ENCODE assay signal across 8 cellular contexts in the genomic region with DNA sequence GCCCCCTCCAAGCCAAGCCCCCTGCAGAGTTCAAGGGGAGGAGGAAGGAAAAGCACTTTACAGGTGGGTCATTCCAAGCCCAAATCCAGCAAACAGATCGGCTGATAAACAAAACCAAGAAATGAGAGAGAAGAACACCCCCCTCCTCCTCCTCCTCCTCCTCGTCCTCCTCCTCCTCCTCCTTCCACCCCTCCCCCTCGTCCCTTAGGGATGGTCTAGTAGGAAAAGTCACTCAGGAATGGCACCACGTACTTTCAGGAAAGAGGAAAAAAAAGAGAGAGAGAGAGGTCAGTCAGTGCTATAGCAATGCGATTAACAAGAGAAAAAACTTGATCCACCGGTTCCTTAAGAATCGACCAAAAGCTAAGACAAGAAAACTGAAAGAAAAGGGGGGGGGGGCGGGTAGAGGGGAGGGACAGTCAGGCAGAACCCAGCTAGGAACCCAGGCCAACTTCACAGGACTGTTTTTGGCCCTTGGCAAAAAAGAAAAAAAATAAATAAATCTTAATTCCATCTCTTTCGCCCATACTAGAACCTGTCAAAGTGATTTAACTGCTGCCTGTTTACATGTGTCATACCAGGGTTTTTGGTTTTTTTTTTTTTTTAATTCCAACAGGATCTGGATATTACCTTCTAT. TPM values are rescaled to one million over a fixed set of nuclear protein-coding genes. Genes with fewer than 3 reads are reported as not detected.
DNase-seq lines count a peak whose midpoint lies in the region; ATAC-seq and TF ChIP-seq lines count a peak whose summit lies in the region.

No MANE protein-coding gene starts in this region.

- peak overlapping the region; percentile 99 for H3K4me3 ChIP-seq in CD4-positive, CD25-positive, alpha-beta regulatory T cell (ENCODE audit: low read depth, low read length)
- H3K4me3 ChIP-seq in Jurkat, Clone E6-1 (ENCODE audit: low read length): peak overlapping the region; percentile 63
- peak overlapping the region; percentile 69 for H3K4me3 ChIP-seq in brain microvascular endothelial cell (ENCODE audit: low read depth, low read length)
- peak overlapping the region; percentile 72 to 88 for H3K4me3 ChIP-seq in stomach smooth muscle (ENCODE audit: low read length in 2 of 2)

- H3K27ac Mint-ChIP-seq in CD4-positive, CD25-positive, alpha-beta regulatory T cell: peak overlapping the region; percentile 95 to 98 (median 98)

- in situ Hi-C loops in brain microvascular endothelial cell (cut with HindIII; ENCODE audit: low pct_ligation_motif_present, low sequenced_read_pairs): no loop called here

- no peak for TF ChIP-seq CTCF in brain microvascular endothelial cell (IDR thresholded peaks at IDR 0.05; ENCODE audit: low read depth, low read length, missing control alignments)

- no peaks in the 10 kb centered on the region for H3K9me3 Mint-ChIP-seq in CD4-positive, CD25-positive, alpha-beta regulatory T cell

- peaks cover 4% of the 10 kb centered on the region for H3K27me3 Mint-ChIP-seq in CD4-positive, CD25-positive, alpha-beta regulatory T cell

- H3K27ac ChIP-seq in CD4-positive, CD25-positive, alpha-beta regulatory T cell (ENCODE audit: insufficient read depth, low read length, poor library complexity, severe bottlenecking): peak overlapping the region; percentile 95
- H3K27ac ChIP-seq in brain microvascular endothelial cell (peak overlapping the region; percentile 74), layer of hippocampus (ENCODE audit: low read depth, low read length) (peak overlapping the region; percentile 78), stomach smooth muscle (ENCODE audit: low read length) (no peak overlapping the region)

- H3K4me3 Mint-ChIP-seq in CD4-positive, CD25-positive, alpha-beta regulatory T cell: peak overlapping the region; percentile 94 to 97 (median 96)

- no peaks in the 10 kb centered on the region for H3K9me3 ChIP-seq in CD4-positive, CD25-positive, alpha-beta regulatory T cell (ENCODE audit: control insufficient read depth in 2 of 2, low read length in 2 of 2)
- no peaks in the 10 kb centered on the region for H3K9me3 ChIP-seq in stomach smooth muscle (ENCODE audit: control insufficient read depth in 2 of 2, low read length in 2 of 2)

- H3K4me1 Mint-ChIP-seq in CD4-positive, CD25-positive, alpha-beta regulatory T cell: peaks cover 4 to 33% (median 21%) of the 10 kb centered on the region in 4 donors

- H3K36me3 Mint-ChIP-seq in CD4-positive, CD25-positive, alpha-beta regulatory T cell: peaks cover 12% of the 10 kb centered on the region

- H3K27me3 ChIP-seq in CD4-positive, CD25-positive, alpha-beta regulatory T cell (ENCODE audit: control insufficient read depth, insufficient read depth, low read length): no peaks in the 10 kb centered on the region
- no peaks in the 10 kb centered on the region for H3K27me3 ChIP-seq in brain microvascular endothelial cell (replicated peaks)
- no peaks in the 10 kb centered on the region for H3K27me3 ChIP-seq in layer of hippocampus (ENCODE audit: control insufficient read depth, insufficient read depth, low read length)
- H3K27me3 ChIP-seq in stomach smooth muscle (ENCODE audit: control insufficient read depth in 1 of 2, insufficient read depth in 2 of 2, low read length in 2 of 2): no peaks in the 10 kb centered on the region

- peaks cover 28% of the 10 kb centered on the region for H3K4me1 ChIP-seq in CD4-positive, CD25-positive, alpha-beta regulatory T cell (ENCODE audit: control insufficient read depth, insufficient read depth, low read length, poor library complexity, severe bottlenecking)
- H3K4me1 ChIP-seq in stomach smooth muscle (ENCODE audit: control insufficient read depth, insufficient read depth, low read length): no peaks in the 10 kb centered on the region

- no peaks in the 10 kb centered on the region for H3K36me3 ChIP-seq in CD4-positive, CD25-positive, alpha-beta regulatory T cell (ENCODE audit: control insufficient read depth, insufficient read depth, low read length)
- H3K36me3 ChIP-seq in brain microvascular endothelial cell (replicated peaks) (peaks cover 8% of the 10 kb centered on the region), stomach smooth muscle (ENCODE audit: control insufficient read depth in 2 of 2, insufficient read depth in 2 of 2, low read length in 2 of 2) (no peaks in the 10 kb centered on the region)

- H3K9ac ChIP-seq in stomach smooth muscle (ENCODE audit: low read length in 2 of 2): peak overlapping the region; percentile 65 to 76

- no peak for ATAC-seq in CD4-positive, CD25-positive, alpha-beta regulatory T cell (ENCODE audit: low read depth in 2 of 2)
- ATAC-seq in GM18909 (IDR thresholded peaks at IDR 0.05; ENCODE audit: poor library complexity, unreplicated experiment): no peak
- no peak for ATAC-seq in GM19395 (IDR thresholded peaks at IDR 0.05; ENCODE audit: unreplicated experiment)
- ATAC-seq in GM21526 (IDR thresholded peaks at IDR 0.05; ENCODE audit: low FRiP score, unreplicated experiment): no peak

- peak in 1 of 3 donors; percentile 49 for DNase-seq in CD4-positive, CD25-positive, alpha-beta regulatory T cell
- peak; percentile 59 for DNase-seq in Jurkat, Clone E6-1 (ENCODE audit: low read depth, low spot score)
- no peak for DNase-seq in brain microvascular endothelial cell

RNA-seq across cellular contexts. Expression of a gene that starts 1.0 kb away (rescaled TPM):
- 225 TPM for total RNA-seq in CD4-positive, CD25-positive, alpha-beta regulatory T cell
- 10 to 100 TPM; 26.8 to 36.7 (median 33.7) TPM for polyA plus RNA-seq in CD4-positive, CD25-positive, alpha-beta regulatory T cell
- 45.7 TPM for polyA plus RNA-seq in Jurkat, Clone E6-1 (2012; ENCODE audit: insufficient read depth, insufficient read length)
